14 cellular contexts compared by ENCODE assay signal in genomic region chr18:10482363-10482984, GRCh38. TPM values are rescaled to one million over a fixed set of nuclear protein-coding genes. Genes with fewer than 3 reads are reported as not detected.
DNase-seq lines count a peak whose midpoint lies in the region; ATAC-seq and TF ChIP-seq lines count a peak whose summit lies in the region.
"Had no signal": no experiment of that assay in that cellular context is flagged by ENCODE, and none has a peak within 500 bp of the region (broad histone marks: within the 10 kb centered on the region; RNA-seq: fewer than 3 reads in every experiment).

No MANE protein-coding gene starts in this region.

- H3K27ac ChIP-seq in mesendoderm (ENCODE audit: low read depth, low read length), result no peak overlapping the region
- peak overlapping the region in 1 of 2 donors; percentile 45 for H3K27ac ChIP-seq in uterus

- H3K4me3 ChIP-seq in mesendoderm (ENCODE audit: low read length), result no peak overlapping the region
- no peak overlapping the region for H3K4me3 ChIP-seq in uterus
- H3K4me3 ChIP-seq: body of pancreas had no signal

- peak; percentile 11 for ATAC-seq in GM18505 (IDR thresholded peaks at IDR 0.05; ENCODE audit: unreplicated experiment)
- ATAC-seq in GM21576 (IDR thresholded peaks at IDR 0.05; ENCODE audit: unreplicated experiment), result peak; percentile 1
- ATAC-seq in HG03442 (IDR thresholded peaks at IDR 0.05; ENCODE audit: unreplicated experiment), result peak; percentile 2
- no peak for ATAC-seq in GM18498 (IDR thresholded peaks at IDR 0.05; ENCODE audit: unreplicated experiment)
- ATAC-seq: HepG2, left colon, T-cell had no signal

- H4K8ac ChIP-seq in mesendoderm (ENCODE audit: low read depth, low read length), result no peak overlapping the region

- peaks cover 3% of the 10 kb centered on the region for H3K36me3 ChIP-seq in mesendoderm (ENCODE audit: control insufficient read depth, insufficient read depth, low read length)
- no peaks in the 10 kb centered on the region for H3K36me3 ChIP-seq in uterus

- H3K23ac ChIP-seq in mesendoderm (ENCODE audit: low read length), result no peak overlapping the region

- H3K9ac ChIP-seq in mesendoderm (ENCODE audit: low read length), result no peak overlapping the region

- no peak for TF ChIP-seq POLR2A in GM18505 (IDR thresholded peaks at IDR 0.05; ENCODE audit: borderline replicate concordance, extremely low read depth, insufficient read depth, insufficient read length)
- TF ChIP-seq POLR2A in uterus (IDR thresholded peaks at IDR 0.05), result no peak

- DNase-seq in mesendoderm (peak; percentile 19), SIG-M5 treated with dmso at 0.1 percent for 504 hours (lab: John Stamatoyannopoulos, UW; ENCODE audit: unreplicated experiment) (no peak), HCEC 1CT (no peak), uterus (no peak)
- DNase-seq: activated CD4-positive, alpha-beta T cell treated with anti-CD3 and anti-CD28 coated beads, Interleukin-2, amount 10 ng/mL, durations not matched to agents 7 days and 5 days; NCI-H1694; T-cell had no signal

- no peak overlapping the region for H3K18ac ChIP-seq in mesendoderm (ENCODE audit: low read length)

- no peaks in the 10 kb centered on the region for H3K27me3 ChIP-seq in mesendoderm (ENCODE audit: insufficient read depth, low read length, poor library complexity)
- H3K27me3 ChIP-seq in uterus, result no peaks in the 10 kb centered on the region
- H3K27me3 ChIP-seq: body of pancreas had no signal

- H3K4ac ChIP-seq in mesendoderm (ENCODE audit: low read depth, low read length), result no peak overlapping the region

- intact Hi-C loops in uterus (cut with DNase I; ENCODE audit: low total_unique reads), result no loop called here

- H3K4me1 ChIP-seq in mesendoderm (ENCODE audit: control insufficient read depth, low read depth, low read length) (peaks cover 2% of the 10 kb centered on the region), uterus (no peaks in the 10 kb centered on the region)

- H3K4me2 ChIP-seq in mesendoderm (ENCODE audit: low read length), result no peak overlapping the region

- no peaks in the 10 kb centered on the region for H3K79me2 ChIP-seq in mesendoderm (ENCODE audit: control insufficient read depth, insufficient read depth, low read length)

- no peak overlapping the region for H4K5ac ChIP-seq in mesendoderm (ENCODE audit: low read length)

- no peak overlapping the region for H2BK5ac ChIP-seq in mesendoderm (ENCODE audit: low read length)

- TF ChIP-seq CTCF in uterus (IDR thresholded peaks at IDR 0.05), result no peak

- H2BK15ac ChIP-seq in mesendoderm (replicated peaks; ENCODE audit: low read depth), result no peak overlapping the region

- no CpG with 5 or more reads among the region's 11 CpGs for WGBS in mesendoderm (ENCODE audit: extremely low coverage, insufficient coverage, low lambda C conversion rate)

- H2BK120ac ChIP-seq in mesendoderm (ENCODE audit: low read depth, low read length), result no peak overlapping the region

- no peaks in the 10 kb centered on the region for H3K79me1 ChIP-seq in mesendoderm (ENCODE audit: low read length)

- no peaks in the 10 kb centered on the region for H3K9me3 ChIP-seq in uterus
- H3K9me3 ChIP-seq: body of pancreas had no signal

- no peak overlapping the region for H3K56ac ChIP-seq in mesendoderm (ENCODE audit: low read length)

- no peak overlapping the region for H2AK5ac ChIP-seq in mesendoderm (ENCODE audit: low read length)

RNA-seq across cellular contexts. Expression of gene APCDD1, which starts 28.0 kb away (rescaled TPM):
- polyA plus RNA-seq in mesendoderm (2013, experiment 1 of 2), result 34.5 TPM
- 34.9 TPM for polyA plus RNA-seq in mesendoderm (2013, experiment 2 of 2)
- total RNA-seq in uterus, result 100 to 1,000 TPM in 3 of 4 donors, 1 to 10 TPM in 1; 8.2 to 288 (median 113) TPM
- total RNA-seq: activated CD4-positive, alpha-beta T cell treated with anti-CD3 and anti-CD28 coated beads, Interleukin-2, amount 10 ng/mL, durations not matched to agents 7 days and 5 days had no signal

RNA-seq across cellular contexts. Expression of gene NAPG, which starts 43.4 kb away (rescaled TPM):
- 26.0 TPM for polyA plus RNA-seq in mesendoderm (2013, experiment 1 of 2)
- 25.6 TPM for polyA plus RNA-seq in mesendoderm (2013, experiment 2 of 2)
- 10 to 100 TPM; 21.5 to 60.6 (median 32.7) TPM for total RNA-seq in uterus
